ENCODE assay signal across 21 cellular contexts in the genomic region with DNA sequence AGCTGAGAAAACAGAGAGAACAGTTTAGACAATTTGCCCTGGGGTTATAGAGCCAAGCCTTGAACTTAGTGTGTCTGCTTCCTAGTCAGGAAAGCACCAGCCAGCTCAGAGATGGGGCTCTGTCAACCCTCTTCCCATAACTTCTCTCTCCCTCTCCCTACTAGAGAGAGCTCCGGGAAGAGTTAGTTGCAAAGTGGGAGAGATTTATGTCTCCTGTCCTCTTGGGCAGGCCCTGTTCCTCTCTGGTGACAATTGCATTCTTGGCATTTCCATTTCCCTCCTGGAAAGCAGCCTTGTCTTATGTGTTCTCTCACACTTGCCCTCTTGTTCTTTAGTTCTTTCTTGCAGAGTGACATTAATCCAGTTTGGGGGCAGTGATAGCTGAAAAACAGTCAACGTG. TPM values are rescaled to one million over a fixed set of nuclear protein-coding genes. Genes with fewer than 3 reads are reported as not detected.
DNase-seq lines count a peak whose midpoint lies in the region; ATAC-seq and TF ChIP-seq lines count a peak whose summit lies in the region.
"Had no signal": no experiment of that assay in that cellular context is flagged by ENCODE, and none has a peak within 500 bp of the region (broad histone marks: within the 10 kb centered on the region; RNA-seq: fewer than 3 reads in every experiment).

No MANE protein-coding gene starts in this region.

- POLR2A ChIA-PET in OCI-LY7 (lab: Charles Lee), result no interaction called here

- intact Hi-C loops in OCI-LY7 (cut with micrococcal nuclease; ENCODE audit: unreplicated experiment), result no loop called here

- H3K27ac ChIP-seq in OCI-LY7 (ENCODE audit: low read depth, low read length, poor library complexity, severe bottlenecking) (no peak overlapping the region), ectodermal cell (ENCODE audit: insufficient read depth, low read depth, low read length, poor library complexity, severe bottlenecking) (peak overlapping the region; percentile 26), MM.1S (ENCODE audit: low read length) (no peak overlapping the region)
- H3K27ac ChIP-seq: BLaER1, GM23248, HL-60 had no signal

- no peaks in the 10 kb centered on the region for H3K36me3 ChIP-seq in OCI-LY7 (ENCODE audit: insufficient read depth, low read length)
- no peaks in the 10 kb centered on the region for H3K36me3 ChIP-seq in ectodermal cell (ENCODE audit: control insufficient read depth, insufficient read depth, low read length)
- no peaks in the 10 kb centered on the region for H3K36me3 ChIP-seq in MM.1S (replicated peaks; ENCODE audit: insufficient read depth, low read length)
- H3K36me3 ChIP-seq: BLaER1 had no signal

- no peak for ATAC-seq in HG03469 (IDR thresholded peaks at IDR 0.05; ENCODE audit: unreplicated experiment)
- ATAC-seq: HCT116 had no signal

- no peak overlapping the region for H3K9ac ChIP-seq in MM.1S (ENCODE audit: low read length)
- H3K9ac ChIP-seq: BLaER1, GM23248 had no signal

- H3K4me3 ChIP-seq in OCI-LY7 (ENCODE audit: low read depth, low read length, poor library complexity, severe bottlenecking) (no peak overlapping the region), ectodermal cell (ENCODE audit: insufficient read depth, low read depth, low read length) (no peak overlapping the region), MM.1S (ENCODE audit: low read length) (no peak overlapping the region)
- H3K4me3 ChIP-seq: BLaER1, GM23248 had no signal

- no TSS peak for BruUV-seq in OCI-LY7 (replicated peaks; lab: Mats Ljungman, UMichigan)

- H3K27me3 Mint-ChIP-seq in osteocyte (ENCODE audit: unreplicated experiment), result no peaks in the 10 kb centered on the region

- H3K4me1 Mint-ChIP-seq in osteocyte (ENCODE audit: unreplicated experiment), result peaks cover 38% of the 10 kb centered on the region
- H3K4me1 Mint-ChIP-seq: CD14-positive monocyte had no signal

- H3K27ac Mint-ChIP-seq in osteocyte (ENCODE audit: unreplicated experiment), result peak overlapping the region; percentile 24
- H3K27ac Mint-ChIP-seq: CD14-positive monocyte; CD4-positive, alpha-beta memory T cell; HFFc6 had no signal

- H3K36me3 Mint-ChIP-seq in osteocyte (ENCODE audit: unreplicated experiment), result no peaks in the 10 kb centered on the region
- H3K36me3 Mint-ChIP-seq: CD14-positive monocyte; CD4-positive, alpha-beta memory T cell had no signal

- H4K20me1 ChIP-seq in OCI-LY7 (ENCODE audit: insufficient read depth, low read length) (no peaks in the 10 kb centered on the region), MM.1S (ENCODE audit: insufficient read depth, low read length) (no peaks in the 10 kb centered on the region)
- H4K20me1 ChIP-seq: BLaER1 had no signal

- DNase-seq in OCI-LY7 (ENCODE audit: low spot score) (no peak), left kidney (ENCODE audit: low read depth, low spot score) (peak; percentile 73), osteocyte (ENCODE audit: extremely low spot score, unreplicated experiment) (no peak), GOT3 (lab: John Stamatoyannopoulos, UW) (no peak), MM.1S (no peak)
- DNase-seq: 8988T; CD4-positive, alpha-beta memory T cell; DMS153; DMS79; GDM1; GM23248; H7; HFFc6 had no signal

- H3K4me1 ChIP-seq in OCI-LY7 (ENCODE audit: insufficient read depth, low read length, poor library complexity, severe bottlenecking) (peaks cover 6% of the 10 kb centered on the region), ectodermal cell (ENCODE audit: control insufficient read depth, insufficient read depth, low read length) (peaks cover 21% of the 10 kb centered on the region), MM.1S (ENCODE audit: low read length) (no peaks in the 10 kb centered on the region)

- H3F3A ChIP-seq in MM.1S (ENCODE audit: insufficient read depth, low read length), result no peaks in the 10 kb centered on the region

- TF ChIP-seq CTCF in OCI-LY7 (conservative IDR thresholded peaks at IDR 0.05; ENCODE audit: low read length), result no peak
- no peak for TF ChIP-seq CTCF in osteocyte (IDR thresholded peaks at IDR 0.05)
- no peak for TF ChIP-seq CTCF in MM.1S (IDR thresholded peaks at IDR 0.05; ENCODE audit: low read length)

- no peak overlapping the region for H3K4me2 ChIP-seq in OCI-LY7 (ENCODE audit: low read length)
- no peak overlapping the region for H3K4me2 ChIP-seq in MM.1S (ENCODE audit: low read depth, low read length)
- H3K4me2 ChIP-seq: BLaER1 had no signal

- H3K9me2 ChIP-seq in OCI-LY7 (ENCODE audit: insufficient read depth, low read length), result no peaks in the 10 kb centered on the region
- no peaks in the 10 kb centered on the region for H3K9me2 ChIP-seq in MM.1S (replicated peaks; ENCODE audit: insufficient read depth, low read length)

- CTCF ChIA-PET in OCI-LY7 (lab: Charles Lee; ENCODE audit: unreplicated experiment), result no interaction called here

- peaks cover 3% of the 10 kb centered on the region for H3K9me3 Mint-ChIP-seq in osteocyte (ENCODE audit: unreplicated experiment)

- H3K9me3 ChIP-seq in OCI-LY7 (ENCODE audit: low read length) (no peaks in the 10 kb centered on the region), ectodermal cell (ENCODE audit: control insufficient read depth, low read length) (no peaks in the 10 kb centered on the region), MM.1S (replicated peaks; ENCODE audit: insufficient read depth, low read length) (no peaks in the 10 kb centered on the region)
- H3K9me3 ChIP-seq: BLaER1 had no signal

- no peaks in the 10 kb centered on the region for H3K27me3 ChIP-seq in ectodermal cell (ENCODE audit: control insufficient read depth, insufficient read depth, low read length, poor library complexity, severe bottlenecking)
- no peaks in the 10 kb centered on the region for H3K27me3 ChIP-seq in MM.1S (replicated peaks; ENCODE audit: insufficient read depth, low read length)
- H3K27me3 ChIP-seq: BLaER1 had no signal

- WGBS in ectodermal cell, 2 experiments, result 66 to 80% methylated on average over 2 of the region's 2 CpGs

- no peak overlapping the region for H3K4me3 Mint-ChIP-seq in osteocyte (ENCODE audit: unreplicated experiment)
- H3K4me3 Mint-ChIP-seq: CD14-positive monocyte; CD4-positive, alpha-beta memory T cell; HFFc6 had no signal

- H3K79me2 ChIP-seq in OCI-LY7 (ENCODE audit: insufficient read depth, low read depth, low read length), result no peaks in the 10 kb centered on the region
- no peaks in the 10 kb centered on the region for H3K79me2 ChIP-seq in MM.1S (ENCODE audit: low read length)

- H2AFZ ChIP-seq in OCI-LY7 (ENCODE audit: low read length), result 0 out of 2 replicates have a peak overlapping the region, but pooled peaks have one; percentile 55
- no peak overlapping the region for H2AFZ ChIP-seq in MM.1S (ENCODE audit: low read length)
- H2AFZ ChIP-seq: GM23248 had no signal

RNA-seq across cellular contexts. Expression of a gene that starts 42.1 kb away (rescaled TPM):
- 0.10 and 0.54 TPM in 2 replicates for total RNA-seq in OCI-LY7 (2014; rRNA removed; shearing (Covaris generic))
- 0.17 TPM in 1 of 2 replicates, not detected in the other for total RNA-seq in OCI-LY7 (2022)
- polyA plus RNA-seq in ectodermal cell (2013, experiment 1 of 4), result 39.5 TPM
- polyA plus RNA-seq in ectodermal cell (2013, experiment 2 of 4), result 35.7 TPM
- polyA plus RNA-seq in ectodermal cell (2013, experiment 3 of 4), result 29.6 TPM
- 30.9 TPM for polyA plus RNA-seq in ectodermal cell (2013, experiment 4 of 4)
- 0.27 and 0.31 TPM in 2 replicates for total RNA-seq in osteocyte
- total RNA-seq: A673; CD4-positive, alpha-beta memory T cell; GM23248; HFFc6 had no signal
- polyA plus RNA-seq: AG04450; CD14-positive monocyte; CD4-positive, alpha-beta memory T cell; GM23248 had no signal
